ENCODE assay signal across 27 cellular contexts in genomic region chr3:167895178-167895577, GRCh38.
"Had no signal": no experiment of that assay in that cellular context is flagged by ENCODE, and none has a peak within 500 bp of the region (broad histone marks: within the 10 kb centered on the region; RNA-seq: fewer than 3 reads in every experiment).

No MANE protein-coding gene starts in this region.

- H3K27me3 ChIP-seq: heart right ventricle, hepatocyte, pancreas, sigmoid colon, spleen, suprapubic skin, tibial artery, upper lobe of right lung had no signal

- H3K27ac ChIP-seq: heart right ventricle, hepatocyte, lower lobe of right lung, pancreas, prostate gland, sigmoid colon, spleen, suprapubic skin, thoracic aorta, tibial artery, upper lobe of right lung had no signal

- H3K4me1 Mint-ChIP-seq: naive thymus-derived CD8-positive, alpha-beta T cell; nephron; stimulated activated effector memory CD8-positive, alpha-beta T cell treated with anti-CD3 and anti-CD28 coated beads, Interleukin-12 subunit alpha, Interleukin-12 subunit beta, amount 100 ng/mL, for 72 hours had no signal

- H3K4me1 ChIP-seq: heart right ventricle, lower lobe of right lung, pancreas, prostate gland, sigmoid colon, spleen, tibial artery, upper lobe of right lung had no signal

- H3K9me3 ChIP-seq: lower lobe of right lung, pancreas, prostate gland, suprapubic skin, thoracic aorta, tibial artery, upper lobe of right lung had no signal

- H3K79me2 ChIP-seq: hepatocyte had no signal

- H3K4me3 Mint-ChIP-seq: naive thymus-derived CD8-positive, alpha-beta T cell; nephron; stimulated activated effector memory CD8-positive, alpha-beta T cell treated with anti-CD3 and anti-CD28 coated beads, Interleukin-12 subunit alpha, Interleukin-12 subunit beta, amount 100 ng/mL, for 72 hours; stimulated activated naive CD8-positive, alpha-beta T cell treated with anti-CD3 and anti-CD28 coated beads, Interleukin-15, Interleukin-2, amounts not matched to agents 100 ng/mL and 50 ng/mL, for 24 hours had no signal

- H2AFZ ChIP-seq: hepatocyte had no signal

- H3K4me3 ChIP-seq: heart right ventricle, hepatocyte, lower lobe of right lung, pancreas, prostate gland, sigmoid colon, spleen, suprapubic skin, thoracic aorta, tibial artery, upper lobe of right lung had no signal

- H3K27me3 Mint-ChIP-seq: stimulated activated naive CD8-positive, alpha-beta T cell treated with anti-CD3 and anti-CD28 coated beads, Interleukin-15, Interleukin-2, amounts not matched to agents 100 ng/mL and 50 ng/mL, for 24 hours had no signal

- H3K36me3 ChIP-seq: lower lobe of right lung, pancreas, prostate gland, sigmoid colon, spleen, suprapubic skin, thoracic aorta, tibial artery, upper lobe of right lung had no signal

- H3K36me3 Mint-ChIP-seq: naive thymus-derived CD8-positive, alpha-beta T cell; stimulated activated effector memory CD8-positive, alpha-beta T cell treated with anti-CD3 and anti-CD28 coated beads, Interleukin-12 subunit alpha, Interleukin-12 subunit beta, amount 100 ng/mL, for 72 hours had no signal

- H3K27ac Mint-ChIP-seq: naive thymus-derived CD8-positive, alpha-beta T cell; nephron; stimulated activated effector memory CD8-positive, alpha-beta T cell treated with anti-CD3 and anti-CD28 coated beads, Interleukin-12 subunit alpha, Interleukin-12 subunit beta, amount 100 ng/mL, for 72 hours; stimulated activated naive CD8-positive, alpha-beta T cell treated with anti-CD3 and anti-CD28 coated beads, Interleukin-15, Interleukin-2, amounts not matched to agents 100 ng/mL and 50 ng/mL, for 24 hours had no signal

- H3K4me2 ChIP-seq: hepatocyte had no signal

- H3K9me3 Mint-ChIP-seq: naive thymus-derived CD8-positive, alpha-beta T cell; nephron; stimulated activated naive CD8-positive, alpha-beta T cell treated with anti-CD3 and anti-CD28 coated beads, Interleukin-15, Interleukin-2, amounts not matched to agents 100 ng/mL and 50 ng/mL, for 24 hours had no signal

- ATAC-seq: heart right ventricle; left colon; left ventricle myocardium superior; lower lobe of right lung; naive thymus-derived CD8-positive, alpha-beta T cell; pancreas; right cardiac atrium; stimulated activated effector memory CD8-positive, alpha-beta T cell treated with anti-CD3 and anti-CD28 coated beads, Interleukin-12 subunit alpha, Interleukin-12 subunit beta, amount 100 ng/mL, for 72 hours; upper lobe of right lung had no signal

- DNase-seq: heart right ventricle; kidney; left colon; left ventricle myocardium superior; lower lobe of right lung; mammary epithelial cell; mesenchymal stem cell; naive thymus-derived CD8-positive, alpha-beta T cell; nucleus accumbens; pancreas; posterior cingulate gyrus; retina; right cardiac atrium; sigmoid colon; small intestine; spleen; stimulated activated CD4-positive, alpha-beta T cell treated with anti-CD3 and anti-CD28 coated beads, Interleukin-4, amount 100 ng/mL, for 24 hours; stimulated activated naive CD4-positive, alpha-beta T cell; tibial artery; upper lobe of right lung had no signal
